ENCODE assay signal across 8 cellular contexts in the genomic region with DNA sequence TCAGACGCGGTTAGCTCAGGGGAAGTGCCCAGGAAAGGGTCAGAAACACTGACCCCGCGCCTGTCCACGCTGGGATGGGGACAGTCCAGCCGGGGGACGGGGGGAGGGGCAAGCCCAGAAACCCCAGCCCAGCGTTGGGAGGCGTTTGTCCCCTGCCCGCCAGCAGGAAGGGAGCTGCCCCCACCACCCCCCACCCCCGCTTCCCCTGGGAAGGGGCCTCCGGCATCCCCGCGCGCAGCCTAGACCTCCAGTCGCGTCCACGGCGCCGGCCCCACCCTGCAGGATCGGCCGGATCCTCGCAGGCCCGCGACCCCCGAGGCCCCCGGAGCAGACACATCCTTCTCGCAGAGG. TPM values are rescaled to one million over a fixed set of nuclear protein-coding genes. Genes with fewer than 3 reads are reported as not detected.
DNase-seq lines count a peak whose midpoint lies in the region; TF ChIP-seq lines count a peak whose summit lies in the region.

No MANE protein-coding gene starts in this region.

- no peaks in the 10 kb centered on the region for H3K9me3 Mint-ChIP-seq in osteocyte (ENCODE audit: unreplicated experiment)

- peak overlapping the region; percentile 71 for H3K27ac Mint-ChIP-seq in osteocyte (ENCODE audit: unreplicated experiment)

- H3K9me3 ChIP-seq in ES-I3 (ENCODE audit: control insufficient read depth, insufficient read depth, low read length) (no peaks in the 10 kb centered on the region), OCI-LY1 (ENCODE audit: low read length) (no peaks in the 10 kb centered on the region)

- no peaks in the 10 kb centered on the region for H3F3A ChIP-seq in OCI-LY1 (ENCODE audit: insufficient read depth, low read length)

- H3K4me1 ChIP-seq in ES-I3 (ENCODE audit: insufficient read depth, low read length) (peaks cover 11% of the 10 kb centered on the region), OCI-LY1 (ENCODE audit: insufficient read depth, low read length, severe bottlenecking) (peaks cover 17% of the 10 kb centered on the region)

- H3K36me3 ChIP-seq in ES-I3 (ENCODE audit: insufficient read depth, low read length) (no peaks in the 10 kb centered on the region), OCI-LY1 (ENCODE audit: insufficient read depth, low read length) (no peaks in the 10 kb centered on the region)

- no peaks in the 10 kb centered on the region for H3K27me3 Mint-ChIP-seq in osteocyte (ENCODE audit: unreplicated experiment)

- no peak overlapping the region for H2AFZ ChIP-seq in OCI-LY1 (ENCODE audit: low read length)

- no peaks in the 10 kb centered on the region for H4K20me1 ChIP-seq in OCI-LY1 (ENCODE audit: insufficient read depth, low read length)

- peaks cover 11% of the 10 kb centered on the region for H3K36me3 Mint-ChIP-seq in osteocyte (ENCODE audit: unreplicated experiment)

- DNase-seq in epithelial cell of proximal tubule (ENCODE audit: low read depth) (no peak), osteocyte (ENCODE audit: extremely low spot score, unreplicated experiment) (no peak), hippocampal formation (lab: John Stamatoyannopoulos, UW) (no peak), NCI-H2081 treated with DMSO at 0.1 percent for 48 hours (lab: John Stamatoyannopoulos, UW) (no peak), DMS79 treated with DMSO at 0.1 percent for 48 hours (lab: John Stamatoyannopoulos, UW) (no peak), medulla oblongata (ENCODE audit: extremely low spot score) (no peak)

- H3K4me3 Mint-ChIP-seq in osteocyte (ENCODE audit: unreplicated experiment): peak overlapping the region; percentile 85

- TF ChIP-seq CTCF in OCI-LY1 (IDR thresholded peaks at IDR 0.05; ENCODE audit: low read length) (no peak), epithelial cell of proximal tubule (conservative IDR thresholded peaks at IDR 0.05; ENCODE audit: low read depth, low read length) (no peak), osteocyte (IDR thresholded peaks at IDR 0.05) (no peak)

- H3K9ac ChIP-seq in ES-I3 (ENCODE audit: low read depth, low read length): peak overlapping the region; percentile 78
- peak overlapping the region; percentile 78 for H3K9ac ChIP-seq in OCI-LY1 (ENCODE audit: low read length)

- H3K79me2 ChIP-seq in OCI-LY1 (ENCODE audit: insufficient read depth, low read length): no peaks in the 10 kb centered on the region

- peaks cover 29% of the 10 kb centered on the region for H3K4me1 Mint-ChIP-seq in osteocyte (ENCODE audit: unreplicated experiment)

- H3K4me3 ChIP-seq in OCI-LY1 (ENCODE audit: low read depth, low read length, poor library complexity, severe bottlenecking): peak overlapping the region; percentile 86
- peak overlapping the region; percentile 74 for H3K4me3 ChIP-seq in epithelial cell of proximal tubule (ENCODE audit: low read depth, low read length)

- H3K27me3 ChIP-seq in OCI-LY1 (ENCODE audit: insufficient read depth, low read length): no peaks in the 10 kb centered on the region

- peak overlapping the region; percentile 99 for H3K4me2 ChIP-seq in OCI-LY1 (ENCODE audit: low read length)

- peak overlapping the region; percentile 30 for H3K27ac ChIP-seq in OCI-LY1 (ENCODE audit: low read depth, low read length, poor library complexity, severe bottlenecking)

- no peaks in the 10 kb centered on the region for H3K9me2 ChIP-seq in OCI-LY1 (ENCODE audit: low read depth, low read length)

RNA-seq across cellular contexts. Expression of gene GIPC1, which starts 0.3 kb away (rescaled TPM):
- total RNA-seq in epithelial cell of proximal tubule (208 and 218 TPM in 2 replicates), osteocyte (89.0 and 90.3 TPM in 2 replicates)

RNA-seq across cellular contexts. Expression of gene PTGER1, which starts 20.5 kb away (rescaled TPM):
- 4.5 and 16.4 TPM in 2 replicates for total RNA-seq in epithelial cell of proximal tubule
- 1.0 and 1.6 TPM in 2 replicates for total RNA-seq in osteocyte

RNA-seq across cellular contexts. Expression of gene DNAJB1, which starts 22.5 kb away (rescaled TPM):
- 83.3 and 116 TPM in 2 replicates for total RNA-seq in epithelial cell of proximal tubule
- total RNA-seq in osteocyte: 80.0 and 84.6 TPM in 2 replicates

RNA-seq across cellular contexts. Expression of gene TECR, which starts 33.7 kb away (rescaled TPM):
- total RNA-seq in epithelial cell of proximal tubule (57.7 and 95.3 TPM in 2 replicates), osteocyte (136 and 139 TPM in 2 replicates)
